Comparison of ENCODE assay signal across 9 cellular contexts in the genomic region with DNA sequence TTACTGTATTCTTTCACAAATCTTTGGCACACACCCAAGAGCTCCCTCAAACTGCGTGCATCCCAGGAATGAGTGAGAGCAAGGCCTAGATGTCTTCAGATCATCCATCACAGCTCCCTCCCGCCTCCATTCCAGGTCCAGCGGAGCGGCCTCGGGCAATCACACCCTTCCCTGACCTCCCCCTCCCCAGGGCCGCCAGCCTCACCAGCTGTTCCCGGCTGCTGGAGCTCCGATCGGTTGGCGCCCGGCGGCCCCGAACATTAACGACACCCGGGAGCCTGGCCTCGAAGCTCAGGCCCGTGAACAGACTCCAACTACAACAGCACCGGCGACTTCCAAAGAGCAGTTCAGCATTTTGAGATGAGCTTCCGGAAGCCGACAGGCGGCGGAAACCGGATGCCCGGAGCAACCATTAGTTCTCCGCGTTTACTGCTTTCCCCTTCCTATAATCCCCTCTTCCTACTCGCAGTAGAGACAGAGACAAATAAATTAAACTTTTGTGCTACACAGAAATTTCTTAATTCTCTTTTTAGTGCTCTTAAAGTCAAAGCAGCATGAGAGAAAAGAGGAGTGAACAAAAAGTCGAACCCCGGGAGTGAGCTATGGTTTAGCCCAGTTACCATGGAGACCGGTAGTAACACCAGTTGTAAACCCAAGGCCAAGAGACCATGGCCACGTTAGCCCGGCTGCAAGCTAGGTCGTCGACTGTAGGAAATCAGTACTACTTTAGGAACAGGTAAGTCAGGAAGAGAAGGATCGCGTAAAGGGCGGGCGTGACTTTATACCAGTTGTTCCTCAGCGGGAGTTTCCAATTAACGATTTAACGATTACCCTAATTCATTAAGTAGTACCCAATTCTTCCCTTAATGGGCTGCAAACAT. TPM values are rescaled to one million over a fixed set of nuclear protein-coding genes. Genes with fewer than 3 reads are reported as not detected.
DNase-seq lines count a peak whose midpoint lies in the region; ATAC-seq, FAIRE-seq and TF ChIP-seq lines count a peak whose summit lies in the region.
"Had no signal": no experiment of that assay in that cellular context is flagged by ENCODE, and none has a peak within 500 bp of the region (broad histone marks: within the 10 kb centered on the region; RNA-seq: fewer than 3 reads in every experiment).

A gene (minus strand): TSS at position 380 of the 881 bp plus-strand sequence. CDS start 119 bp downstream, at position 261.
A gene with protein sequence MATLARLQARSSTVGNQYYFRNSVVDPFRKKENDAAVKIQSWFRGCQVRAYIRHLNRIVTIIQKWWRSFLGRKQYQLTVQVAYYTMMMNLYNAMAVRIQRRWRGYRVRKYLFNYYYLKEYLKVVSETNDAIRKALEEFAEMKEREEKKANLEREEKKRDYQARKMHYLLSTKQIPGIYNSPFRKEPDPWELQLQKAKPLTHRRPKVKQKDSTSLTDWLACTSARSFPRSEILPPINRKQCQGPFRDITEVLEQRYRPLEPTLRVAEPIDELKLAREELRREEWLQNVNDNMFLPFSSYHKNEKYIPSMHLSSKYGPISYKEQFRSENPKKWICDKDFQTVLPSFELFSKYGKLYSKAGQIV (plus strand): TSS at position 634 of the 881 bp plus-strand sequence. CDS start 35 bp downstream, at position 669.

- H3K4me3 Mint-ChIP-seq in activated B cell treated with CpG ODN at 0.5 μM for 24 hours: peak within 1 kb of the TSS; percentile 97

- FAIRE-seq in islet of Langerhans (lab: Jason Lieb, UNC): peak; percentile 96
- FAIRE-seq: colon had no signal

- peak within 1 kb of the TSS; percentile 100 for H3K27ac Mint-ChIP-seq in activated B cell treated with CpG ODN at 0.5 μM for 24 hours

- CTCF ChIA-PET in activated B cell treated with CpG ODN at 0.5 μM for 24 hours (lab: Charles Lee): interaction anchor here (0.6 to 1.5 kb wide), 2 partner anchors 11 to 17 kb away, joined by 3 to 4 read pairs; no protein-coding TSS in a partner anchor

- H3K4me1 Mint-ChIP-seq in activated B cell treated with CpG ODN at 0.5 μM for 24 hours: peaks cover 28% of the 10 kb centered on the region

- peaks cover 15% of the 10 kb centered on the region for H3K27me3 Mint-ChIP-seq in activated B cell treated with CpG ODN at 0.5 μM for 24 hours

- ATAC-seq in GM18909 (IDR thresholded peaks at IDR 0.05; ENCODE audit: poor library complexity, unreplicated experiment) (peak; percentile 98), HG03159 (IDR thresholded peaks at IDR 0.05; ENCODE audit: unreplicated experiment) (peak; percentile 96), activated B cell treated with CpG ODN at 0.5 μM for 24 hours (ENCODE audit: low read depth) (peak; percentile 89)

- peak within 1 kb of the TSS; percentile 93 for H3K27ac ChIP-seq in caudate nucleus (ENCODE audit: low read depth, low read length)

- H3K36me3 Mint-ChIP-seq in activated B cell treated with CpG ODN at 0.5 μM for 24 hours (ENCODE audit: low read depth): peaks cover 6% of the 10 kb centered on the region

- POLR2A ChIA-PET in activated B cell treated with CpG ODN at 0.5 μM for 24 hours (lab: Charles Lee): interaction anchor here (0.7 to 2.1 kb wide), 4 partner anchors 10 to 1558 kb away, joined by 3 to 13 read pairs (median 6); a partner anchor contains a TSS

- TF ChIP-seq CTCF in AG09319 (IDR thresholded peaks at IDR 0.05; ENCODE audit: low read depth, low read length) (peak; percentile 27), activated B cell treated with CpG ODN at 0.5 μM for 24 hours (IDR thresholded peaks at IDR 0.05) (no peak)

- DNase-seq in AG09319 (ENCODE audit: extremely low read depth, low read depth) (peak; percentile 80), NCI-H2227 (lab: John Stamatoyannopoulos, UW; ENCODE audit: unreplicated experiment) (peak; percentile 96), activated B cell treated with CpG ODN at 0.5 μM for 24 hours (peak; percentile 59), caudate nucleus (lab: John Stamatoyannopoulos, UW) (peak in 60 of 61 donors; percentile 10 to 86 (median 64))
- peak; percentile 56 for DNase-seq in stimulated activated CD4-positive, alpha-beta T cell treated with anti-CD3 and anti-CD28 coated beads, Interleukin-12 subunit alpha, Interleukin-12 subunit beta, amount 100 ng/mL, for 4 hours

- intact Hi-C loops in activated B cell treated with CpG ODN at 0.5 μM for 24 hours (cut with micrococcal nuclease): loop anchor here (1.0 to 5.0 kb wide), 3 partner anchors 654 to 1541 kb away; a partner anchor contains a TSS

- H3K9me3 Mint-ChIP-seq in activated B cell treated with CpG ODN at 0.5 μM for 24 hours: no peaks in the 10 kb centered on the region

RNA-seq across cellular contexts. Expression of the first gene that starts in this region (rescaled TPM):
- total RNA-seq in activated B cell treated with CpG ODN at 0.5 μM for 24 hours: 13.5 and 17.5 TPM in 2 replicates

RNA-seq across cellular contexts. Expression of the second gene that starts in this region (rescaled TPM):
- not detected in 2 replicates for total RNA-seq in activated B cell treated with CpG ODN at 0.5 μM for 24 hours

Comparison
In these comparisons a context has a peak if more than half of its experiments do, and no peak if none do; other contexts are left out.
1. Peak in every context shown above with its lines: DNase-seq, ATAC-seq and H3K27ac ChIP-seq.